1 cellular context compared by ENCODE assay signal in the genomic region with DNA sequence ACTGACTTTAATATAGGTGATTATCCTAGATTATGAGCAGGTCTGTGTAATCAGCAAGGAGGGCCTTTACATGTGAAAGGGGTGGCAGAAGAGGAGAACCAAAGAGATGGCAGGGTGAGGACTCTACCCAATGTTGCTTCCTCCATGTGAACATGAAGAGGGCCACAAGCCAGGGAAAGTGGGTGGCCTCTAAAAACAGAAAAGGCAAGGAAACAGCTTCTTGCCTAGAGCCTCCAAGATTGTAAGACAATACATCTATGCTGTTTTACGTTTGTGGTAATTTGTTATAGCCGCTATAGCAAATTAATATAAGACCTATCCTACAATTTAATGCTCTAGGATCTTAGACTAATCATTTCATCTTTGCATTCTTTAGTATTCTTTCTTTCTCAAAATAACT.
TF ChIP-seq lines count a peak whose summit lies in the region.

No MANE protein-coding gene starts in this region.

TF ChIP-seq in WTC11, 78 proteins besides CTCF, POLR2A, EP300 and RAD21 (continued from another document):
- TF ChIP-seq, protein P1, sequence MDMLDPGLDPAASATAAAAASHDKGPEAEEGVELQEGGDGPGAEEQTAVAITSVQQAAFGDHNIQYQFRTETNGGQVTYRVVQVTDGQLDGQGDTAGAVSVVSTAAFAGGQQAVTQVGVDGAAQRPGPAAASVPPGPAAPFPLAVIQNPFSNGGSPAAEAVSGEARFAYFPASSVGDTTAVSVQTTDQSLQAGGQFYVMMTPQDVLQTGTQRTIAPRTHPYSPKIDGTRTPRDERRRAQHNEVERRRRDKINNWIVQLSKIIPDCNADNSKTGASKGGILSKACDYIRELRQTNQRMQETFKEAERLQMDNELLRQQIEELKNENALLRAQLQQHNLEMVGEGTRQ (CRISPR knock-in tag; IDR thresholded peaks at IDR 0.05): no peak
